In genomic region chr5:146799235-146800015, GRCh38 we compare ENCODE assay signal across 2 cellular contexts.
A peak's percentile ranks its signal among the peaks of the same experiment; 100 is the strongest.
TF ChIP-seq lines count a peak whose summit lies in the region.

No MANE protein-coding gene starts in this region.

TF ChIP-seq in SK-N-SH, 30 proteins besides CTCF, POLR2A, EP300 and RAD21:
- TF ChIP-seq GABPA (IDR thresholded peaks at IDR 0.05; ENCODE audit: low read depth): no peak
- TF ChIP-seq NFIC (IDR thresholded peaks at IDR 0.05; ENCODE audit: borderline replicate concordance): 0 out of 2 replicates have a peak, but pooled peaks have one; percentile 12
- TF ChIP-seq CHD2 (IDR thresholded peaks at IDR 0.05; ENCODE audit: low read length, partially characterized antibody): no peak

TF ChIP-seq in H1, 55 proteins besides CTCF, POLR2A, EP300 and RAD21:
- TF ChIP-seq BACH1 (IDR thresholded peaks at IDR 0.05; ENCODE audit: low read length) (no peak), CREB1 (IDR thresholded peaks at IDR 0.05) (no peak), CBX5 (IDR thresholded peaks at IDR 0.05; ENCODE audit: low read depth, low read length) (no peak), SAP30 (IDR thresholded peaks at IDR 0.05; ENCODE audit: insufficient read depth, insufficient replicate concordance, low read length) (no peak), FOSL1 (IDR thresholded peaks at IDR 0.05; ENCODE audit: insufficient read depth, low read depth, low read length) (no peak), TCF12 (IDR thresholded peaks at IDR 0.05; ENCODE audit: low read depth, low read length) (no peak), KDM1A (IDR thresholded peaks at IDR 0.05; ENCODE audit: borderline replicate concordance, low read length) (no peak), ATF3 (IDR thresholded peaks at IDR 0.05; ENCODE audit: insufficient read depth, low read depth, low read length) (no peak), BCL11A (IDR thresholded peaks at IDR 0.05; ENCODE audit: low read depth in 2 of 2, low read length in 2 of 2) (no peak), ATF2 (IDR thresholded peaks at IDR 0.05; ENCODE audit: low read length) (no peak), NRF1 (IDR thresholded peaks at IDR 0.05; ENCODE audit: low read depth, low read length) (no peak), KDM5A (IDR thresholded peaks at IDR 0.05; ENCODE audit: low read length) (no peak), PHF8 (conservative IDR thresholded peaks at IDR 0.05; ENCODE audit: low read depth, low read length) (no peak), CHD7 (IDR thresholded peaks at IDR 0.05; ENCODE audit: insufficient replicate concordance, low read length) (no peak), RBBP5 (IDR thresholded peaks at IDR 0.05; ENCODE audit: borderline replicate concordance, low read depth, low read length) (no peak), TEAD4 (IDR thresholded peaks at IDR 0.05; ENCODE audit: low read depth, low read length) (no peak), CEBPB (IDR thresholded peaks at IDR 0.05; ENCODE audit: low read depth, low read length) (no peak)
